24 cellular contexts compared by ENCODE assay signal in the genomic region with DNA sequence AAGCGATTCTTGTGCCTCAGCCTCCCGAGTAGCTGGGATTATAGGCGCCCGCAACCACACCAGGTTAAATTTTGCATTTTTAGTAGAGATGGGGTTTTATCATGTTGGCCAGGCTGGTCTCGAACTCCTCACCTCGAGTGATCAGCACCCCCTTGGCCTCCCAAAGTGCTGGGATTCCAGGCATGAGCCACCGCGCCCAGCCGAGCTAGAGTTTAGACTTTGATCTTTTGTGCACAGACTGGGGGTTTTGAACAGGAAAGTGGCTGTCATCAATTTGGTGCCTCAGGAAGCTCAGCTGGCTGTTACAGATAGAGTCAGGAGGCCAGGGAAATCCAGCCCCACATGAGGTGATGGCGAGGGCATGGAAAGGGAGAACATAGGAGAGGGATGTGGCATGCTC.
"Had no signal": no experiment of that assay in that cellular context is flagged by ENCODE, and none has a peak within 500 bp of the region (broad histone marks: within the 10 kb centered on the region; RNA-seq: fewer than 3 reads in every experiment).

No MANE protein-coding gene starts in this region.

- H3K9me3 ChIP-seq: esophagus muscularis mucosa, gastrocnemius medialis, heart right ventricle, pancreas, suprapubic skin, thyroid gland, upper lobe of left lung, uterus had no signal

- DNase-seq: effector memory CD8-positive, alpha-beta T cell; gastrocnemius medialis; heart right ventricle; kidney; left cardiac atrium; mammary epithelial cell; naive B cell; occipital lobe; pancreas; right cardiac atrium; stimulated activated CD4-positive, alpha-beta T cell treated with anti-CD3 and anti-CD28 coated beads, Interleukin-4, amount 100 ng/mL, for 1 hour; stimulated activated CD8-positive, alpha-beta memory T cell treated with anti-CD3 and anti-CD28 coated beads, Interleukin-4, amount 100 ng/mL, for 48 hours; stimulated activated naive CD8-positive, alpha-beta T cell treated with anti-CD3 and anti-CD28 coated beads, Interleukin-15, Interleukin-2, amounts not matched to agents 100 U/mL and 50 U/mL, for 24 hours; thyroid gland; upper lobe of left lung; uterus had no signal

- H3K27me3 Mint-ChIP-seq: dendritic cell treated with granulocyte-macrophage colony-stimulating factor and Interleukin-4, amounts not matched to agents 40 ng/mL and 50 ng/mL, for 4 days had no signal

- H3K4me3 Mint-ChIP-seq: dendritic cell treated with granulocyte-macrophage colony-stimulating factor and Interleukin-4, amounts not matched to agents 40 ng/mL and 50 ng/mL, for 4 days; effector memory CD8-positive, alpha-beta T cell; mesothelial cell of epicardium; naive B cell; nephron; stimulated activated effector memory CD8-positive, alpha-beta T cell treated with anti-CD3 and anti-CD28 coated beads, Interleukin-12 subunit alpha, Interleukin-12 subunit beta, amount 100 ng/mL, for 72 hours had no signal

- H3K4me1 ChIP-seq: gastrocnemius medialis, heart right ventricle, pancreas, upper lobe of left lung, uterus had no signal

- H3K27ac Mint-ChIP-seq: dendritic cell treated with granulocyte-macrophage colony-stimulating factor and Interleukin-4, amounts not matched to agents 40 ng/mL and 50 ng/mL, for 4 days; mesothelial cell of epicardium; nephron; progenitor cell of endocrine pancreas; stimulated activated effector memory CD8-positive, alpha-beta T cell treated with anti-CD3 and anti-CD28 coated beads, Interleukin-12 subunit alpha, Interleukin-12 subunit beta, amount 100 ng/mL, for 72 hours had no signal

- H3K4me1 Mint-ChIP-seq: stimulated activated effector memory CD8-positive, alpha-beta T cell treated with anti-CD3 and anti-CD28 coated beads, Interleukin-12 subunit alpha, Interleukin-12 subunit beta, amount 100 ng/mL, for 72 hours had no signal

- H3K27ac ChIP-seq: epithelial cell of prostate, esophagus muscularis mucosa, gastrocnemius medialis, heart right ventricle, pancreas, suprapubic skin, thyroid gland, upper lobe of left lung, uterus had no signal

- H3K36me3 Mint-ChIP-seq: mesothelial cell of epicardium, naive B cell had no signal

- H3K4me3 ChIP-seq: esophagus muscularis mucosa, gastrocnemius medialis, heart right ventricle, pancreas, suprapubic skin, thyroid gland, upper lobe of left lung, uterus had no signal

- FAIRE-seq: kidney, pancreas had no signal

- ATAC-seq: effector memory CD8-positive, alpha-beta T cell; heart right ventricle; left cardiac atrium; pancreas; right cardiac atrium; stimulated activated effector memory CD8-positive, alpha-beta T cell treated with anti-CD3 and anti-CD28 coated beads, Interleukin-12 subunit alpha, Interleukin-12 subunit beta, amount 100 ng/mL, for 72 hours; stimulated activated naive CD8-positive, alpha-beta T cell treated with anti-CD3 and anti-CD28 coated beads, Interleukin-15, Interleukin-2, amounts not matched to agents 100 U/mL and 50 U/mL, for 24 hours had no signal

- H3K36me3 ChIP-seq: esophagus muscularis mucosa, gastrocnemius medialis, heart right ventricle, pancreas, suprapubic skin, thyroid gland, upper lobe of left lung, uterus had no signal

- H3K27me3 ChIP-seq: gastrocnemius medialis, pancreas, suprapubic skin, thyroid gland, upper lobe of left lung, uterus had no signal

- H3K9me3 Mint-ChIP-seq: dendritic cell treated with granulocyte-macrophage colony-stimulating factor and Interleukin-4, amounts not matched to agents 40 ng/mL and 50 ng/mL, for 4 days; effector memory CD8-positive, alpha-beta T cell; nephron; stimulated activated effector memory CD8-positive, alpha-beta T cell treated with anti-CD3 and anti-CD28 coated beads, Interleukin-12 subunit alpha, Interleukin-12 subunit beta, amount 100 ng/mL, for 72 hours had no signal
